In genomic region chr10:9848981-9849380, GRCh38 we compare ENCODE assay signal across 18 cellular contexts.
"Had no signal": no experiment of that assay in that cellular context is flagged by ENCODE, and none has a peak within 500 bp of the region (broad histone marks: within the 10 kb centered on the region; RNA-seq: fewer than 3 reads in every experiment).

No MANE protein-coding gene starts in this region.

- H2AFZ ChIP-seq: hepatocyte had no signal

- H3K4me2 ChIP-seq: hepatocyte had no signal

- ATAC-seq: pancreas, psoas muscle, upper lobe of right lung had no signal

- H3K27me3 ChIP-seq: foreskin keratinocyte, hepatocyte, pancreas, right atrium auricular region, thyroid gland, upper lobe of right lung had no signal

- H3K4me3 ChIP-seq: coronary artery, hepatocyte, pancreas, psoas muscle, right atrium auricular region, thyroid gland, upper lobe of right lung had no signal

- H3K9me3 ChIP-seq: pancreas, psoas muscle, thyroid gland had no signal

- H3K27ac ChIP-seq: coronary artery, foreskin keratinocyte, hepatocyte, pancreas, psoas muscle, right atrium auricular region, thyroid gland, upper lobe of right lung, WERI-Rb-1 had no signal

- DNase-seq: activated CD4-positive, alpha-beta T cell treated with anti-CD3 and anti-CD28 coated beads for 1 hour; activated gamma-delta T cell treated with Interleukin-2 at 50 U/mL for 16 hours; activated T-cell treated with anti-CD3 and anti-CD28 coated beads, Interleukin-2, amount 50 U/mL, for 1 hour; aorta; cerebellar nuclear complex; kidney glomerular epithelial cell; nephron progenitor cell; pancreas; psoas muscle; stimulated activated CD4-positive, alpha-beta T cell treated with anti-CD3 and anti-CD28 coated beads, Interleukin-1b, Interleukin-23, amount 100 ng/mL, for 48 hours; substantia nigra; thyroid gland; upper lobe of right lung; WERI-Rb-1 had no signal

- H3K4me1 ChIP-seq: foreskin keratinocyte, pancreas, psoas muscle, right atrium auricular region, thyroid gland, upper lobe of right lung had no signal

- H3K79me2 ChIP-seq: hepatocyte had no signal

- H3K36me3 ChIP-seq: pancreas, right atrium auricular region, thyroid gland, upper lobe of right lung, WERI-Rb-1 had no signal
